Comparison of ENCODE assay signal across 24 cellular contexts in genomic region chr15:26721231-26721630, GRCh38.
"Had no signal": no experiment of that assay in that cellular context is flagged by ENCODE, and none has a peak within 500 bp of the region (broad histone marks: within the 10 kb centered on the region; RNA-seq: fewer than 3 reads in every experiment).

No MANE protein-coding gene starts in this region.

- H3K9me3 ChIP-seq: sigmoid colon, stomach, suprapubic skin, tibial nerve had no signal

- H3K4me3 ChIP-seq: hepatocyte, left lung, lung, sigmoid colon, smooth muscle cell, stomach, suprapubic skin, tibial nerve had no signal

- ATAC-seq: left lung; naive thymus-derived CD4-positive, alpha-beta T cell; stimulated activated memory B cell treated with anti-CD40 and anti-IgM and Interleukin-4, amounts not matched to agents 10 μg/mL and 1 μg/mL and 100 μg/mL, for 72 hours had no signal

- H3K27ac Mint-ChIP-seq: activated naive CD4-positive, alpha-beta T cell treated with anti-CD3 and anti-CD28 coated beads, Interleukin-2, amount 50 U/mL, for 24 hours; dendritic cell treated with granulocyte-macrophage colony-stimulating factor and Interleukin-4, amounts not matched to agents 40 ng/mL and 50 ng/mL, for 4 days; naive thymus-derived CD4-positive, alpha-beta T cell; progenitor cell of endocrine pancreas; stimulated activated memory B cell treated with anti-CD40 and anti-IgM and Interleukin-4, amounts not matched to agents 10 μg/mL and 1 μg/mL and 100 μg/mL, for 72 hours had no signal

- H3K27me3 Mint-ChIP-seq: activated naive CD4-positive, alpha-beta T cell treated with anti-CD3 and anti-CD28 coated beads, Interleukin-2, amount 50 U/mL, for 24 hours; dendritic cell treated with granulocyte-macrophage colony-stimulating factor and Interleukin-4, amounts not matched to agents 40 ng/mL and 50 ng/mL, for 4 days; stimulated activated memory B cell treated with anti-CD40 and anti-IgM and Interleukin-4, amounts not matched to agents 10 μg/mL and 1 μg/mL and 100 μg/mL, for 72 hours had no signal

- H3K27ac ChIP-seq: brain microvascular endothelial cell, hepatocyte, left lung, sigmoid colon, stomach, suprapubic skin, tibial nerve, WERI-Rb-1 had no signal

- H3K4me3 Mint-ChIP-seq: activated naive CD4-positive, alpha-beta T cell treated with anti-CD3 and anti-CD28 coated beads, Interleukin-2, amount 50 U/mL, for 24 hours; dendritic cell treated with granulocyte-macrophage colony-stimulating factor and Interleukin-4, amounts not matched to agents 40 ng/mL and 50 ng/mL, for 4 days; naive thymus-derived CD4-positive, alpha-beta T cell; stimulated activated memory B cell treated with anti-CD40 and anti-IgM and Interleukin-4, amounts not matched to agents 10 μg/mL and 1 μg/mL and 100 μg/mL, for 72 hours had no signal

- H3K4me1 ChIP-seq: left lung, sigmoid colon, stomach, suprapubic skin, tibial nerve had no signal

- DNase-seq: activated gamma-delta T cell treated with Interleukin-2 at 50 U/mL for 16 hours; activated T-cell treated with anti-CD3 and anti-CD28 coated beads, Interleukin-2, amount 50 U/mL, for 1 hour; anterior cingulate cortex; brain microvascular endothelial cell; caudate nucleus; effector CD8-positive, alpha-beta T cell; foreskin melanocyte; kidney glomerular epithelial cell; left lung; naive thymus-derived CD4-positive, alpha-beta T cell; retina; sigmoid colon; stimulated activated CD4-positive, alpha-beta T cell treated with anti-CD3 and anti-CD28 coated beads, Interleukin-15, amount 100 ng/mL, for 24 hours; stomach; WERI-Rb-1 had no signal

- H3K27me3 ChIP-seq: brain microvascular endothelial cell, hepatocyte, sigmoid colon, stomach, suprapubic skin, tibial nerve had no signal

- H3K4me1 Mint-ChIP-seq: activated naive CD4-positive, alpha-beta T cell treated with anti-CD3 and anti-CD28 coated beads, Interleukin-2, amount 50 U/mL, for 24 hours; stimulated activated memory B cell treated with anti-CD40 and anti-IgM and Interleukin-4, amounts not matched to agents 10 μg/mL and 1 μg/mL and 100 μg/mL, for 72 hours had no signal

- H3K36me3 Mint-ChIP-seq: activated naive CD4-positive, alpha-beta T cell treated with anti-CD3 and anti-CD28 coated beads, Interleukin-2, amount 50 U/mL, for 24 hours; naive thymus-derived CD4-positive, alpha-beta T cell; stimulated activated memory B cell treated with anti-CD40 and anti-IgM and Interleukin-4, amounts not matched to agents 10 μg/mL and 1 μg/mL and 100 μg/mL, for 72 hours had no signal

- H3K36me3 ChIP-seq: brain microvascular endothelial cell, left lung, sigmoid colon, stomach, suprapubic skin, tibial nerve, WERI-Rb-1 had no signal
